Comparison of ENCODE assay signal across 3 cellular contexts in genomic region chr13:90098580-90098979, GRCh38.
TF ChIP-seq lines count a peak whose summit lies in the region.

No MANE protein-coding gene starts in this region.

TF ChIP-seq in HepG2, 621 proteins besides CTCF, POLR2A, EP300 and RAD21:
- TF ChIP-seq SIX1 (CRISPR knock-in tag; IDR thresholded peaks at IDR 0.05; ENCODE audit: borderline replicate concordance) (no peak), MAFK (conservative IDR thresholded peaks at IDR 0.05 in 1 of 2, IDR thresholded peaks at IDR 0.05 in 1 of 2; ENCODE audit: low read length in 2 of 2) (peak; percentile 76 to 90), MAFF (IDR thresholded peaks at IDR 0.05; ENCODE audit: low read depth, low read length) (peak; percentile 87)

TF ChIP-seq in IMR-90, 13 proteins besides CTCF, POLR2A, EP300 and RAD21:
- TF ChIP-seq MAFK (IDR thresholded peaks at IDR 0.05; ENCODE audit: low read depth, low read length) (peak; percentile 87), CHD1 (IDR thresholded peaks at IDR 0.05; ENCODE audit: low read depth, low read length) (no peak)

TF ChIP-seq in H1, 55 proteins besides CTCF, POLR2A, EP300 and RAD21:
- TF ChIP-seq JUN (IDR thresholded peaks at IDR 0.05; ENCODE audit: low read depth, low read length) (no peak), MAFK (IDR thresholded peaks at IDR 0.05; ENCODE audit: low read depth, low read length) (peak; percentile 43; the same call in 1 of the 2 replicates)
